Comparison of ENCODE assay signal across 7 cellular contexts in the genomic region with DNA sequence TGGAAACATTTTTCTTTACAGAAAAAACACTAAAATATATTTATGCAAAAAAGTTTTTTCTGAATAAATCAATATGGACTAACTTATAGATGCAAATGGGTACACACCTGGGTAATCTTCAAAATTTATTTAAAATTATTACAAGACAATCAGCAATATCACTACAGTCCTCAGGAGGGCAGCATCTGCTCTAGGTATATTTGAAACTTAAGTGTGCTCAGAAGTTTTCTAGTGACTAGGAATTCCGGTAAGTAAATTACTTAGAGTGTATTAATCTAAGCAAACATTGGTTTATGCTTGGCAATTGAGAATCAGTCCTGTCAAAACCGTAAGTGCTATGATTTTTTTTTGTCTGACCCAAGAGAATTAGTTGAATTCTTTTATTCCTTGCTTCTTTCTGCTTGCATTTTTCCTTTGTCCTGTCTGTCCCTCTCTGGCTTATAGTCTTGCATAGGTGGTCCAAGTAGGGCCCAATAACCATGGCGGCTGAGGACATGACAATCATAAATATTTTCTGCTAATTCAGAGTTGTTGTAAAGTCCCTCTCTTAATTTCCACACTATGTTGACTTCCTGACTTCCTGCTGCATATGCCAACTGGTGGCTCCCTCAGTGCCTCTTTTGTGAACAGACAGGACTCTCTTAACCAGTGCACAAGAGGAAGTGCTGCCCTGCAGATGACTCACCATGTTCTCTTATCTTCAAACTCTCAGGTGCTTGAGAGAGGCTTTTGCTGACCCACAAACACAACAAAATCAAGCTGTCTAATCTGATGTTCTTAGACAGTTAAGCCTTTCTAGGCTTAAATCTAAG.
DNase-seq lines count a peak whose midpoint lies in the region; ATAC-seq and TF ChIP-seq lines count a peak whose summit lies in the region.

No MANE protein-coding gene starts in this region.

- no peak overlapping the region for H3K4me3 Mint-ChIP-seq in activated T-helper 2 cell treated with anti-CD3 and anti-CD28 coated beads, Interferon-gamma antibody, Interleukin-2, Interleukin-4, amounts not matched to agents 10 μg/mL and 5 μg/mL and 100 μg/mL, durations not matched to agents 14 hours and 24 hours and 36 hours (ENCODE audit: low read depth)

- H3K27ac ChIP-seq in cardiac muscle cell = no peak overlapping the region

- peaks cover 10% of the 10 kb centered on the region for H3K4me1 Mint-ChIP-seq in activated T-helper 2 cell treated with anti-CD3 and anti-CD28 coated beads, Interferon-gamma antibody, Interleukin-2, Interleukin-4, amounts not matched to agents 10 μg/mL and 5 μg/mL and 100 μg/mL, durations not matched to agents 14 hours and 24 hours and 36 hours (ENCODE audit: low read depth)

- no peaks in the 10 kb centered on the region for H3K27me3 ChIP-seq in cardiac muscle cell

- intact Hi-C loops in activated T-helper 2 cell treated with anti-CD3 and anti-CD28 coated beads, Interferon-gamma antibody, Interleukin-2, Interleukin-4, amounts not matched to agents 10 μg/mL and 5 μg/mL and 100 μg/mL, durations not matched to agents 14 hours and 24 hours and 36 hours (cut with micrococcal nuclease) = loop anchor here (1.0 to 10.0 kb wide), 2 partner anchors 245 to 342 kb away; no protein-coding TSS in a partner anchor

- peak overlapping the region; percentile 5 for H3K27ac Mint-ChIP-seq in activated T-helper 2 cell treated with anti-CD3 and anti-CD28 coated beads, Interferon-gamma antibody, Interleukin-2, Interleukin-4, amounts not matched to agents 10 μg/mL and 5 μg/mL and 100 μg/mL, durations not matched to agents 14 hours and 24 hours and 36 hours

- DNase-seq in EH (ENCODE audit: low read depth) (peak; percentile 53), NCI-H460 (ENCODE audit: extremely low read depth, low read depth) (peak; percentile 53), cardiac muscle cell (ENCODE audit: low read depth in 1 of 2, low spot score in 1 of 2) (peak; percentile 73 to 87), renal cortical epithelial cell (ENCODE audit: low read depth) (peak; percentile 85)
- no peak for DNase-seq in activated T-helper 2 cell treated with anti-CD3 and anti-CD28 coated beads, Interferon-gamma antibody, Interleukin-2, Interleukin-4, amounts not matched to agents 10 μg/mL and 5 μg/mL and 100 μg/mL, durations not matched to agents 14 hours and 24 hours and 36 hours (ENCODE audit: low spot score)

- peaks cover 4% of the 10 kb centered on the region for H3K27me3 Mint-ChIP-seq in activated T-helper 2 cell treated with anti-CD3 and anti-CD28 coated beads, Interferon-gamma antibody, Interleukin-2, Interleukin-4, amounts not matched to agents 10 μg/mL and 5 μg/mL and 100 μg/mL, durations not matched to agents 14 hours and 24 hours and 36 hours (ENCODE audit: low read depth)

- no peaks in the 10 kb centered on the region for H3K9me3 ChIP-seq in cardiac muscle cell (ENCODE audit: low read depth)

- ATAC-seq in GM19397 (IDR thresholded peaks at IDR 0.05; ENCODE audit: unreplicated experiment) (peak; percentile 75), HG03378 (IDR thresholded peaks at IDR 0.05; ENCODE audit: unreplicated experiment) (peak; percentile 88)

- H3K9me3 Mint-ChIP-seq in activated T-helper 2 cell treated with anti-CD3 and anti-CD28 coated beads, Interferon-gamma antibody, Interleukin-2, Interleukin-4, amounts not matched to agents 10 μg/mL and 5 μg/mL and 100 μg/mL, durations not matched to agents 14 hours and 24 hours and 36 hours = no peaks in the 10 kb centered on the region

- H3K36me3 Mint-ChIP-seq in activated T-helper 2 cell treated with anti-CD3 and anti-CD28 coated beads, Interferon-gamma antibody, Interleukin-2, Interleukin-4, amounts not matched to agents 10 μg/mL and 5 μg/mL and 100 μg/mL, durations not matched to agents 14 hours and 24 hours and 36 hours (ENCODE audit: low read depth) = no peaks in the 10 kb centered on the region

- no peak overlapping the region for H3K4me3 ChIP-seq in cardiac muscle cell

- peak; percentile 57 for TF ChIP-seq CTCF in cardiac muscle cell (IDR thresholded peaks at IDR 0.05; ENCODE audit: low read depth, low read length)

- H3K36me3 ChIP-seq in cardiac muscle cell = no peaks in the 10 kb centered on the region

- peaks cover 5% of the 10 kb centered on the region for H3K4me1 ChIP-seq in cardiac muscle cell (ENCODE audit: low read depth)
